ENCODE assay signal across 1 cellular context in genomic region chr20:36145877-36146707, GRCh38.
TF ChIP-seq lines count a peak whose summit lies in the region.

No MANE protein-coding gene starts in this region.

TF ChIP-seq in HepG2, 621 proteins besides CTCF, POLR2A, EP300 and RAD21 (continues in another document):
- TF ChIP-seq HIC2 (CRISPR knock-in tag; IDR thresholded peaks at IDR 0.05; ENCODE audit: low read depth) = peak; percentile 53; the same call in 1 of the 2 replicates
- TF ChIP-seq PHF21A (CRISPR knock-in tag; IDR thresholded peaks at IDR 0.05) = 0 out of 2 replicates have a peak, but pooled peaks have one; percentile 23
- 0 out of 2 replicates have a peak, but pooled peaks have one; percentile 53 for TF ChIP-seq ZNF691 (CRISPR knock-in tag; IDR thresholded peaks at IDR 0.05; ENCODE audit: borderline replicate concordance, low read depth)
- TF ChIP-seq ELF1 (CRISPR knock-in tag; IDR thresholded peaks at IDR 0.05) = no peak
- no peak for TF ChIP-seq TRIM24 (CRISPR knock-in tag; IDR thresholded peaks at IDR 0.05)
- TF ChIP-seq ZNF510 (CRISPR knock-in tag; IDR thresholded peaks at IDR 0.05; ENCODE audit: low read depth) = 0 out of 2 replicates have a peak, but pooled peaks have one; percentile 16
- no peak for TF ChIP-seq UBTF (CRISPR knock-in tag; IDR thresholded peaks at IDR 0.05)
- 0 out of 2 replicates have a peak, but pooled peaks have one; percentile 58 for TF ChIP-seq IRF1 (CRISPR knock-in tag; IDR thresholded peaks at IDR 0.05; ENCODE audit: low read depth)
- no peak for TF ChIP-seq ATF5 (CRISPR knock-in tag; IDR thresholded peaks at IDR 0.05; ENCODE audit: low read depth)
- TF ChIP-seq ZNF317 (CRISPR knock-in tag; IDR thresholded peaks at IDR 0.05) = peak; percentile 99
- peak; percentile 42; the same call in 1 of the 2 replicates for TF ChIP-seq ZNF556 (CRISPR knock-in tag; IDR thresholded peaks at IDR 0.05; ENCODE audit: borderline replicate concordance)
- TF ChIP-seq TAF15 (IDR thresholded peaks at IDR 0.05; ENCODE audit: low read depth, low read length, poor library complexity, severe bottlenecking) = no peak
- TF ChIP-seq GMEB1 (CRISPR knock-in tag; IDR thresholded peaks at IDR 0.05; ENCODE audit: borderline replicate concordance) = peak; percentile 20; the same call in 1 of the 2 replicates
- TF ChIP-seq ZNF383 (CRISPR knock-in tag; IDR thresholded peaks at IDR 0.05; ENCODE audit: borderline replicate concordance) = 0 out of 2 replicates have a peak, but pooled peaks have one; percentile 32
- peak; percentile 43 for TF ChIP-seq ZNF580 (CRISPR knock-in tag; IDR thresholded peaks at IDR 0.05; ENCODE audit: borderline replicate concordance, low read depth)
- peak; percentile 36 for TF ChIP-seq KDM2A (CRISPR knock-in tag; IDR thresholded peaks at IDR 0.05; ENCODE audit: borderline replicate concordance, low read depth)
- peak; percentile 33; the same call in 1 of the 2 replicates for TF ChIP-seq PHF8 (CRISPR knock-in tag; IDR thresholded peaks at IDR 0.05)
- TF ChIP-seq SALL2 (CRISPR knock-in tag; IDR thresholded peaks at IDR 0.05) = 0 out of 2 replicates have a peak, but pooled peaks have one; percentile 35
- TF ChIP-seq ZNF629 (CRISPR knock-in tag; conservative IDR thresholded peaks at IDR 0.05) = 0 out of 2 replicates have a peak, but pooled peaks have one; percentile 25
- no peak for TF ChIP-seq ZBTB49 (CRISPR knock-in tag; IDR thresholded peaks at IDR 0.05; ENCODE audit: borderline replicate concordance)
- peak; percentile 51; the same call in 1 of the 2 replicates for TF ChIP-seq ZFY (CRISPR knock-in tag; IDR thresholded peaks at IDR 0.05)
- TF ChIP-seq ZNF574 (CRISPR knock-in tag; IDR thresholded peaks at IDR 0.05) = peak; percentile 28; the same call in 1 of the 2 replicates
- peak; percentile 73 for TF ChIP-seq FOXA3 (CRISPR knock-in tag; IDR thresholded peaks at IDR 0.05)
- TF ChIP-seq ZGPAT (CRISPR knock-in tag; IDR thresholded peaks at IDR 0.05) = 0 out of 2 replicates have a peak, but pooled peaks have one; percentile 43
- no peak for TF ChIP-seq THAP8 (CRISPR knock-in tag; IDR thresholded peaks at IDR 0.05; ENCODE audit: borderline replicate concordance)
- TF ChIP-seq ZNF276 (CRISPR knock-in tag; IDR thresholded peaks at IDR 0.05; ENCODE audit: low read depth) = 0 out of 2 replicates have a peak, but pooled peaks have one; percentile 38
- TF ChIP-seq MTERF4 (CRISPR knock-in tag; IDR thresholded peaks at IDR 0.05) = 0 out of 2 replicates have a peak, but pooled peaks have one; percentile 28
- TF ChIP-seq ZNF501 (CRISPR knock-in tag; IDR thresholded peaks at IDR 0.05) = peak; percentile 32; the same call in 1 of the 2 replicates
- peak; percentile 50; the same call in 1 of the 2 replicates for TF ChIP-seq SALL1 (CRISPR knock-in tag; IDR thresholded peaks at IDR 0.05)
- TF ChIP-seq ZNF331 (CRISPR knock-in tag; IDR thresholded peaks at IDR 0.05) = no peak
- 0 out of 2 replicates have a peak, but pooled peaks have one; percentile 8 for TF ChIP-seq HDAC1 (CRISPR knock-in tag; IDR thresholded peaks at IDR 0.05)
- 0 out of 2 replicates have a peak, but pooled peaks have one; percentile 14 for TF ChIP-seq KAT8 (CRISPR knock-in tag; IDR thresholded peaks at IDR 0.05)
- peak; percentile 58; the same call in 1 of the 2 replicates for TF ChIP-seq ERF (CRISPR knock-in tag; IDR thresholded peaks at IDR 0.05)
- peak; percentile 42; the same call in 1 of the 2 replicates for TF ChIP-seq GATAD2A (CRISPR knock-in tag; IDR thresholded peaks at IDR 0.05)
- TF ChIP-seq FOXO1 (CRISPR knock-in tag; IDR thresholded peaks at IDR 0.05) = 0 out of 2 replicates have a peak, but pooled peaks have one; percentile 30
- TF ChIP-seq RXRA (CRISPR knock-in tag; IDR thresholded peaks at IDR 0.05) = 0 out of 2 replicates have a peak, but pooled peaks have one; percentile 29
- TF ChIP-seq THAP11 (CRISPR knock-in tag; IDR thresholded peaks at IDR 0.05) = no peak
